Comparison of ENCODE assay signal across 10 cellular contexts in genomic region chr1:100926240-100926639, GRCh38.
"Had no signal": no experiment of that assay in that cellular context is flagged by ENCODE, and none has a peak within 500 bp of the region (broad histone marks: within the 10 kb centered on the region; RNA-seq: fewer than 3 reads in every experiment).

No MANE protein-coding gene starts in this region.

- ATAC-seq: left lobe of liver, pancreas, sciatic nerve had no signal

- DNase-seq: activated CD4-positive, CD25-positive, alpha-beta regulatory T cell treated with anti-CD3 and anti-CD28 coated beads, Interleukin-2, amount 50 U/mL, for 72 hours; activated CD8-positive, alpha-beta memory T cell treated with anti-CD3 and anti-CD28 coated beads for 24 hours; activated effector memory CD4-positive, alpha-beta T cell treated with anti-CD3 and anti-CD28 coated beads, Interleukin-2, amount 50 U/mL, for 16 hours; caudate nucleus; midbrain; pancreas; stimulated activated CD4-positive, alpha-beta T cell treated with anti-CD3 and anti-CD28 coated beads, Interleukin-2, amount 100 ng/mL, for 24 hours; SW 1271 had no signal
